Comparison of ENCODE assay signal across 21 cellular contexts in the genomic region with DNA sequence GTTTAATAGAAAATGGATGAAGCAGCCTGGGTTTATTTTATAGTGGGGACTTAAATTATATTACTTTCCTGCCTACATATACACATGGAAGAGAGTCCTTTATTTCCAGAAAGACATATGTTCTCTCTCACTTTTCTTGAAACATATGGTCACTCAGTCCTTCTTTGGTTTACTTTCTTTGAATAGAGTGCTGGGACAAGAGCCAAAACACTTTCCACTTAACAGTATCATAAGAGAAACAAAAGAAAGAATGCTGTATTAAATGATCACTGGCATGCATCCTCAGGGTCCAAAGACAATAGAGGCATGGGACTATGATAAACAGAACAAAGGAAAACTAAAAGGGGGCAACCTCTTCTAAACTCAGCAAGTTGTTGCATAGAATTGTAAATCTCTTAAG.
"Had no signal": no experiment of that assay in that cellular context is flagged by ENCODE, and none has a peak within 500 bp of the region (broad histone marks: within the 10 kb centered on the region; RNA-seq: fewer than 3 reads in every experiment).

No MANE protein-coding gene starts in this region.

- H3K4me3 ChIP-seq: cardiac muscle cell, left ventricle myocardium inferior, skin epidermis, transverse colon had no signal

- FAIRE-seq: kidney had no signal

- ATAC-seq: activated CD8-positive, alpha-beta T cell treated with anti-CD3 and anti-CD28 coated beads, Interleukin-2, amount 10 ng/mL, durations not matched to agents 7 days and 5 days; activated naive CD4-positive, alpha-beta T cell treated with anti-CD3 and anti-CD28 coated beads, Interleukin-2, amount 50 U/mL, for 72 hours; activated T-cell treated with anti-CD3 and anti-CD28 coated beads, Interleukin-2, amount 50 U/mL, for 72 hours; natural killer cell treated with Interleukin-12 subunit alpha and Interleukin-12 subunit beta and Interleukin-15 and Interleukin-18, amount 100 ng/mL, for 72 hours had no signal

- H3K4me1 ChIP-seq: left ventricle myocardium inferior had no signal

- H3K9me3 ChIP-seq: left ventricle myocardium inferior, transverse colon had no signal

- H3K36me3 ChIP-seq: cardiac muscle cell, left ventricle myocardium inferior, transverse colon had no signal

- H3K27ac ChIP-seq: cardiac muscle cell, left ventricle myocardium inferior, skin epidermis, transverse colon had no signal

- H3K27me3 ChIP-seq: cardiac muscle cell, transverse colon had no signal

- DNase-seq: activated B cell treated with CpG ODN at 0.5 μM for 24 hours; activated CD4-positive, alpha-beta T cell treated with anti-CD3 and anti-CD28 coated beads, Interleukin-2, amount 10 ng/mL, durations not matched to agents 24 days and 14 days; activated CD8-positive, alpha-beta memory T cell treated with anti-CD3 and anti-CD28 coated beads, Interleukin-2, amount 50 U/mL, for 4 hours; activated CD8-positive, alpha-beta T cell treated with anti-CD3 and anti-CD28 coated beads, Interleukin-2, amount 10 ng/mL, durations not matched to agents 7 days and 5 days; activated gamma-delta T cell; activated T-cell treated with anti-CD3 and anti-CD28 coated beads, Interleukin-2, amount 50 U/mL, for 72 hours; amniotic stem cell; endodermal cell; kidney; left ventricle myocardium inferior; mesendoderm; nucleus accumbens; posterior cingulate gyrus; stimulated activated CD4-positive, alpha-beta T cell treated with anti-CD3 and anti-CD28 coated beads, Interleukin-15, amount 100 ng/mL, for 24 hours; stimulated activated CD4-positive, alpha-beta T cell treated with anti-CD3 and anti-CD28 coated beads, Interleukin-4, amount 100 ng/mL, for 1 hour; stimulated activated naive CD4-positive, alpha-beta T cell; transverse colon had no signal
